In genomic region chr13:107376393-107377085, GRCh38 we compare ENCODE assay signal across 23 cellular contexts.
DNase-seq lines count a peak whose midpoint lies in the region; ATAC-seq and TF ChIP-seq lines count a peak whose summit lies in the region.
"Had no signal": no experiment of that assay in that cellular context is flagged by ENCODE, and none has a peak within 500 bp of the region (broad histone marks: within the 10 kb centered on the region; RNA-seq: fewer than 3 reads in every experiment).

No MANE protein-coding gene starts in this region.

- H3K9me3 ChIP-seq in left lung (no peaks in the 10 kb centered on the region), Caco-2 (no peaks in the 10 kb centered on the region)
- H3K9me3 ChIP-seq: BLaER1, psoas muscle, stomach, upper lobe of right lung had no signal

- intact Hi-C loops in dorsolateral prefrontal cortex (cut with DNase I) = loop anchor here in 1 of 2 donors (10.0 kb wide), 1 partner anchor 278 kb away; no protein-coding TSS in a partner anchor
- intact Hi-C loops in left lung (cut with DNase I) = no loop called here
- intact Hi-C loops in Caco-2 (cut with micrococcal nuclease; ENCODE audit: unreplicated experiment) = loop anchor here (10.0 kb wide), 1 partner anchor 708 kb away; no protein-coding TSS in a partner anchor

- no peaks in the 10 kb centered on the region for H3K36me3 Mint-ChIP-seq in Caco-2 (ENCODE audit: insufficient read depth, unreplicated experiment)

- no peaks in the 10 kb centered on the region for H3K27me3 ChIP-seq in dorsolateral prefrontal cortex
- no peaks in the 10 kb centered on the region for H3K27me3 ChIP-seq in left lung
- H3K27me3 ChIP-seq in Caco-2 (replicated peaks; ENCODE audit: control insufficient read depth, insufficient read depth, low read length) = no peaks in the 10 kb centered on the region
- H3K27me3 ChIP-seq: BLaER1, stomach, upper lobe of right lung had no signal

- TF ChIP-seq CTCF in dorsolateral prefrontal cortex (IDR thresholded peaks at IDR 0.05 in 54 of 56, conservative IDR thresholded peaks at IDR 0.05 in 2 of 56; ENCODE audit: low read depth in 1 of 56, partially characterized antibody in 56 of 56) (no peak), left lung (IDR thresholded peaks at IDR 0.05) (no peak), Caco-2 (IDR thresholded peaks at IDR 0.05; ENCODE audit: insufficient read depth in 1 of 2, low read depth in 1 of 2, low read length in 1 of 2, severe bottlenecking in 1 of 2, unreplicated experiment in 1 of 2) (no peak)

- H3K27me3 Mint-ChIP-seq in Caco-2 (ENCODE audit: insufficient read depth, unreplicated experiment) = peaks cover 10% of the 10 kb centered on the region

- no peaks in the 10 kb centered on the region for H3K9me3 Mint-ChIP-seq in Caco-2 (ENCODE audit: unreplicated experiment)
- H3K9me3 Mint-ChIP-seq: nephron progenitor cell had no signal

- BruUV-seq in Caco-2 (replicated peaks; lab: Mats Ljungman, UMichigan) = no TSS peak

- H3K4me3 ChIP-seq in dorsolateral prefrontal cortex = peak overlapping the region in 1 of 59 donors; percentile 6
- no peak overlapping the region for H3K4me3 ChIP-seq in left lung
- H3K4me3 ChIP-seq in Caco-2 (ENCODE audit: low read depth, low read length) = no peak overlapping the region
- H3K4me3 ChIP-seq: BLaER1, GM12878, psoas muscle, smooth muscle cell, stomach, upper lobe of right lung had no signal

- no peaks in the 10 kb centered on the region for H3K4me1 Mint-ChIP-seq in Caco-2 (ENCODE audit: low read depth, unreplicated experiment)
- H3K4me1 Mint-ChIP-seq: nephron progenitor cell had no signal

- POLR2A ChIA-PET in Caco-2 (lab: Charles Lee) = no interaction called here

- H3K27ac ChIP-seq in dorsolateral prefrontal cortex (peak overlapping the region in 33 of 59 donors; percentile 0 to 78 (median 36)), temporal lobe (ENCODE audit: low read depth, low read length) (peak overlapping the region; percentile 50), left lung (no peak overlapping the region)
- H3K27ac ChIP-seq: BLaER1, psoas muscle, stomach, upper lobe of right lung had no signal

- no peaks in the 10 kb centered on the region for H3K4me1 ChIP-seq in left lung
- no peaks in the 10 kb centered on the region for H3K4me1 ChIP-seq in Caco-2
- H3K4me1 ChIP-seq: BLaER1, psoas muscle, stomach, upper lobe of right lung had no signal

- peak; percentile 51 for DNase-seq in NCI-H2107 treated with DMSO at 0.1 percent for 48 hours (lab: John Stamatoyannopoulos, UW; ENCODE audit: unreplicated experiment)
- DNase-seq in NCI-H2107 (lab: John Stamatoyannopoulos, UW) = no peak
- peak; percentile 97 for DNase-seq in NCI-H69 (lab: John Stamatoyannopoulos, UW)
- DNase-seq in dorsolateral prefrontal cortex = peak in 1 of 10 donors; percentile 9
- no peak for DNase-seq in left lung
- DNase-seq in Caco-2 = no peak
- DNase-seq: activated CD4-positive, alpha-beta T cell treated with anti-CD3 and anti-CD28 coated beads, Interleukin-2, amount 50 U/mL, for 1 hour; activated CD8-positive, alpha-beta memory T cell treated with anti-CD3 and anti-CD28 coated beads, Interleukin-2, amount 50 U/mL, for 48 hours; activated effector memory CD4-positive, alpha-beta T cell treated with anti-CD3 and anti-CD28 coated beads, Interleukin-2, amount 50 U/mL, for 16 hours; KG1; NCI-H510A; nephron progenitor cell; psoas muscle; stimulated activated CD4-positive, alpha-beta T cell treated with anti-CD3 and anti-CD28 coated beads, Interleukin-4, amount 100 ng/mL, for 1 hour; stomach; upper lobe of right lung had no signal

- ATAC-seq in left lung = no peak
- no peak for ATAC-seq in GM21529 (IDR thresholded peaks at IDR 0.05; ENCODE audit: unreplicated experiment)
- ATAC-seq: GM12878, left lobe of liver, psoas muscle, Right ventricle myocardium inferior, upper lobe of right lung had no signal

- no peak overlapping the region for H3K4me3 Mint-ChIP-seq in Caco-2 (ENCODE audit: unreplicated experiment)
- H3K4me3 Mint-ChIP-seq: nephron progenitor cell had no signal

- CTCF ChIA-PET in Caco-2 (lab: Charles Lee) = no interaction called here

- H3K36me3 ChIP-seq in left lung = no peaks in the 10 kb centered on the region
- no peaks in the 10 kb centered on the region for H3K36me3 ChIP-seq in Caco-2 (ENCODE audit: control insufficient read depth, insufficient read depth, low read length)
- H3K36me3 ChIP-seq: BLaER1, stomach, upper lobe of right lung had no signal

- H3K27ac Mint-ChIP-seq in Caco-2 (ENCODE audit: unreplicated experiment) = no peak overlapping the region
- H3K27ac Mint-ChIP-seq: nephron progenitor cell had no signal

Comparison
In these comparisons a context has a peak if more than half of its experiments do, and no peak if none do; other contexts are left out.
1. DNase-seq: peak in NCI-H2107 treated with DMSO at 0.1 percent for 48 hours (single experiment) and NCI-H69 (single experiment); none in NCI-H2107 (single experiment), left lung (0 of 2) and Caco-2 (0 of 2).
2. H3K27ac ChIP-seq: peak in dorsolateral prefrontal cortex (33 of 59) and temporal lobe (single experiment); none in left lung (0 of 2).